In genomic region chr1:18703041-18703621, GRCh38 we compare ENCODE assay signal across 13 cellular contexts.
DNase-seq lines count a peak whose midpoint lies in the region; ATAC-seq and TF ChIP-seq lines count a peak whose summit lies in the region.
"Had no signal": no experiment of that assay in that cellular context is flagged by ENCODE, and none has a peak within 500 bp of the region (broad histone marks: within the 10 kb centered on the region; RNA-seq: fewer than 3 reads in every experiment).

No MANE protein-coding gene starts in this region.

- peaks cover 85% of the 10 kb centered on the region for H3K27me3 Mint-ChIP-seq in nephron progenitor cell (ENCODE audit: low read depth, poor library complexity)

- H3K4me3 Mint-ChIP-seq in nephron progenitor cell: peak overlapping the region; percentile 50
- H3K4me3 Mint-ChIP-seq: activated B cell treated with CpG ODN at 0.5 μM for 24 hours, IgD-negative memory B cell, naive B cell had no signal

- H3K9me3 ChIP-seq in Panc1 (ENCODE audit: control insufficient read depth, insufficient read depth, low read depth, low read length): no peaks in the 10 kb centered on the region

- DNase-seq in ELF-1 (ENCODE audit: low read depth, low spot score) (peak; percentile 74), Panc1 (ENCODE audit: low read depth, low spot score) (no peak), fibroblast of mammary gland (ENCODE audit: low read depth) (peak; percentile 10), nephron progenitor cell (peak; percentile 59), HT-29 (ENCODE audit: low spot score) (no peak), activated T-cell treated with anti-CD3 and anti-CD28 coated beads for 4 hours (no peak)
- DNase-seq: activated B cell treated with CpG ODN at 0.5 μM for 24 hours, naive B cell, NCI-H1694 had no signal

- TF ChIP-seq CTCF in Panc1 (IDR thresholded peaks at IDR 0.05) (no peak), fibroblast of mammary gland (conservative IDR thresholded peaks at IDR 0.05; ENCODE audit: control insufficient read depth, insufficient read depth, low read depth, low read length) (no peak), nephron progenitor cell (IDR thresholded peaks at IDR 0.05) (no peak)

- no peaks in the 10 kb centered on the region for H3K9me3 Mint-ChIP-seq in nephron progenitor cell
- H3K9me3 Mint-ChIP-seq: activated B cell treated with CpG ODN at 0.5 μM for 24 hours had no signal

- peaks cover under 1% of the 10 kb centered on the region; the same call in 1 of the 2 replicates for H3K27me3 ChIP-seq in Panc1 (ENCODE audit: control insufficient read depth, insufficient read depth, low read length)

- H3K4me1 Mint-ChIP-seq in nephron progenitor cell: peaks cover 24% of the 10 kb centered on the region
- H3K4me1 Mint-ChIP-seq: activated B cell treated with CpG ODN at 0.5 μM for 24 hours, naive B cell had no signal

- no peaks in the 10 kb centered on the region for H3K36me3 ChIP-seq in Panc1 (ENCODE audit: control insufficient read depth, insufficient read depth, low read length)

- H3K4me3 ChIP-seq in Panc1 (ENCODE audit: low read depth in 2 of 2, low read length in 2 of 2) (no peak overlapping the region), fibroblast of mammary gland (ENCODE audit: control insufficient read depth, low read depth, low read length) (no peak overlapping the region)
- H3K4me3 ChIP-seq: skin epidermis had no signal

- H3K27ac Mint-ChIP-seq in nephron progenitor cell: no peak overlapping the region
- H3K27ac Mint-ChIP-seq: activated B cell treated with CpG ODN at 0.5 μM for 24 hours, IgD-negative memory B cell, naive B cell had no signal

- intact Hi-C loops in Panc1 (cut with micrococcal nuclease; ENCODE audit: unreplicated experiment): no loop called here

- H3K4me1 ChIP-seq in Panc1 (ENCODE audit: control insufficient read depth, insufficient read depth, low read length): no peaks in the 10 kb centered on the region

- POLR2A ChIA-PET in Panc1 (lab: Charles Lee): no interaction called here

- no peaks in the 10 kb centered on the region for H3K36me3 Mint-ChIP-seq in nephron progenitor cell (ENCODE audit: low read depth)
- H3K36me3 Mint-ChIP-seq: IgD-negative memory B cell, naive B cell had no signal

- H3K27ac ChIP-seq in Panc1 (ENCODE audit: low read length): no peak overlapping the region
- H3K27ac ChIP-seq: skin epidermis had no signal

- CTCF ChIA-PET in Panc1 (lab: Charles Lee): no interaction called here

- in situ Hi-C loops in Panc1 (cut with HindIII; ENCODE audit: low pct_unique_long_range_greater_than_20kb, low sequenced_read_pairs): no loop called here

- ATAC-seq in Panc1 (0 out of 2 replicates have a peak, but pooled peaks have one; percentile 42), HG02852 (IDR thresholded peaks at IDR 0.05; ENCODE audit: unreplicated experiment) (no peak), HG03045 (IDR thresholded peaks at IDR 0.05; ENCODE audit: unreplicated experiment) (no peak)

- no TSS peak for BruUV-seq in Panc1 (replicated peaks; lab: Mats Ljungman, UMichigan)

Comparison
In these comparisons a context has a peak if more than half of its experiments do, and no peak if none do; other contexts are left out.
1. DNase-seq: peak in ELF-1 (single experiment), fibroblast of mammary gland (single experiment) and nephron progenitor cell (single experiment); none in Panc1 (single experiment), HT-29 (single experiment) and activated T-cell treated with anti-CD3 and anti-CD28 coated beads for 4 hours (single experiment).